ENCODE assay signal across 1 cellular context in the genomic region with DNA sequence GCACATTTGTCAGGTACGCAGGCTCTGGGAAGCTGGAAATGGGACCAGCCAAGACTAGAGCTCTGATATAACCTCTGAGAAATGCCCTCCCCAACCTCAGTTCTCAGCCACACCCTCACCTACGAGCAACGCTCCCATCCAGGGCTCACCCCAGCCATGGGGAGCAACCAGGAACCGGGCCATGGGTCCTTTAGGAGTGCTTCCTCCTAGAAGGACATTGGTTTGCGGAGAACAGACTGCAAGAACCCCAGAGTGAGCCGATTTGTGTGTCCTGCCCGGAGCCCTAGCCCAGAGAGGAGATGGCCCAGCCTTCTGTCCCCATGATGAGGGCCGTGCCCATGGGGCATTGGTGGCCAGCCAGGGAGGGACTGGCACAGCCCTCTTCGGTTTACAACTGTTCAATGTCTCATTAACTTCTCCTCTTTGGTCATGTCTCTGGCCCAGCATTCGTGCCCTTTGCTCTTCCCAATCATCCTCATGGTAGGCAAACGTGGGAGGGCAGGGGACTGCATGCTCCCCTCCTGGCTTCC.
TF ChIP-seq lines count a peak whose summit lies in the region.

No MANE protein-coding gene starts in this region.

TF ChIP-seq in IMR-90, 13 proteins besides CTCF, POLR2A, EP300 and RAD21:
- no peak for TF ChIP-seq MAFK (IDR thresholded peaks at IDR 0.05; ENCODE audit: low read depth, low read length)
- no peak for TF ChIP-seq MAZ (IDR thresholded peaks at IDR 0.05; ENCODE audit: borderline replicate concordance, low read depth, low read length)
- TF ChIP-seq FOS (IDR thresholded peaks at IDR 0.05; ENCODE audit: low read depth, low read length): no peak
- TF ChIP-seq BHLHE40 (IDR thresholded peaks at IDR 0.05; ENCODE audit: low read depth, low read length): no peak
- TF ChIP-seq SMC3 (IDR thresholded peaks at IDR 0.05; ENCODE audit: low read depth, low read length): no peak
- no peak for TF ChIP-seq NFE2L2 (IDR thresholded peaks at IDR 0.05; ENCODE audit: low read depth, low read length)
- no peak for TF ChIP-seq RCOR1 (IDR thresholded peaks at IDR 0.05; ENCODE audit: insufficient replicate concordance, low read length)
- no peak for TF ChIP-seq MXI1 (IDR thresholded peaks at IDR 0.05; ENCODE audit: borderline replicate concordance, low read depth, low read length)
- TF ChIP-seq, protein P1, sequence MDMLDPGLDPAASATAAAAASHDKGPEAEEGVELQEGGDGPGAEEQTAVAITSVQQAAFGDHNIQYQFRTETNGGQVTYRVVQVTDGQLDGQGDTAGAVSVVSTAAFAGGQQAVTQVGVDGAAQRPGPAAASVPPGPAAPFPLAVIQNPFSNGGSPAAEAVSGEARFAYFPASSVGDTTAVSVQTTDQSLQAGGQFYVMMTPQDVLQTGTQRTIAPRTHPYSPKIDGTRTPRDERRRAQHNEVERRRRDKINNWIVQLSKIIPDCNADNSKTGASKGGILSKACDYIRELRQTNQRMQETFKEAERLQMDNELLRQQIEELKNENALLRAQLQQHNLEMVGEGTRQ (IDR thresholded peaks at IDR 0.05; ENCODE audit: low read depth, low read length): no peak
